ENCODE assay signal across 15 cellular contexts in genomic region chr14:57574617-57575288, GRCh38.
DNase-seq lines count a peak whose midpoint lies in the region; ATAC-seq and TF ChIP-seq lines count a peak whose summit lies in the region.
"Had no signal": no experiment of that assay in that cellular context is flagged by ENCODE, and none has a peak within 500 bp of the region (broad histone marks: within the 10 kb centered on the region; RNA-seq: fewer than 3 reads in every experiment).

No MANE protein-coding gene starts in this region.

- H3K36me3 ChIP-seq in A673 (ENCODE audit: insufficient read depth, low read length, poor library complexity, severe bottlenecking) (no peaks in the 10 kb centered on the region), Panc1 (ENCODE audit: control insufficient read depth, insufficient read depth, low read length) (no peaks in the 10 kb centered on the region)
- H3K36me3 ChIP-seq: SJSA1 had no signal

- H3K4me1 ChIP-seq in A673 (ENCODE audit: insufficient read depth, low read length, poor library complexity, severe bottlenecking) = peaks cover 4% of the 10 kb centered on the region
- no peaks in the 10 kb centered on the region for H3K4me1 ChIP-seq in Panc1 (ENCODE audit: control insufficient read depth, insufficient read depth, low read length)
- H3K4me1 ChIP-seq: SJSA1 had no signal

- H3K27ac Mint-ChIP-seq in natural killer cell = no peak overlapping the region
- H3K27ac Mint-ChIP-seq: CD4-positive, CD25-positive, alpha-beta regulatory T cell; immature natural killer cell; stimulated activated naive CD8-positive, alpha-beta T cell treated with anti-CD3 and anti-CD28 coated beads, Interleukin-15, Interleukin-2, amounts not matched to agents 100 ng/mL and 50 ng/mL, for 24 hours had no signal

- H3K36me3 Mint-ChIP-seq in natural killer cell = no peaks in the 10 kb centered on the region
- H3K36me3 Mint-ChIP-seq: CD4-positive, CD25-positive, alpha-beta regulatory T cell; immature natural killer cell had no signal

- in situ Hi-C loops in Panc1 (cut with HindIII; ENCODE audit: low pct_unique_long_range_greater_than_20kb, low sequenced_read_pairs) = no loop called here

- H3K27ac ChIP-seq in A673 (ENCODE audit: low read depth, low read length, poor library complexity, severe bottlenecking) (no peak overlapping the region), Panc1 (ENCODE audit: low read length) (no peak overlapping the region)
- H3K27ac ChIP-seq: SJSA1 had no signal

- POLR2A ChIA-PET in A673 (lab: Charles Lee; ENCODE audit: low non-redundant PET) (no interaction called here), Panc1 (lab: Charles Lee) (no interaction called here)

- BruUV-seq in A673 (replicated peaks; lab: Mats Ljungman, UMichigan) (no TSS peak), Panc1 (replicated peaks; lab: Mats Ljungman, UMichigan) (no TSS peak)

- no peak overlapping the region for H3K4me3 Mint-ChIP-seq in natural killer cell
- H3K4me3 Mint-ChIP-seq: CD4-positive, CD25-positive, alpha-beta regulatory T cell; immature natural killer cell; stimulated activated naive CD8-positive, alpha-beta T cell treated with anti-CD3 and anti-CD28 coated beads, Interleukin-15, Interleukin-2, amounts not matched to agents 100 ng/mL and 50 ng/mL, for 24 hours had no signal

- H3K27me3 ChIP-seq in A673 (replicated peaks; ENCODE audit: insufficient read depth, low read depth, low read length, poor library complexity) = no peaks in the 10 kb centered on the region
- no peaks in the 10 kb centered on the region for H3K27me3 ChIP-seq in Panc1 (ENCODE audit: control insufficient read depth, insufficient read depth, low read length)
- H3K27me3 ChIP-seq: SJSA1 had no signal

- no peaks in the 10 kb centered on the region for H3K4me1 Mint-ChIP-seq in natural killer cell
- H3K4me1 Mint-ChIP-seq: CD4-positive, CD25-positive, alpha-beta regulatory T cell; immature natural killer cell had no signal

- no peak overlapping the region for H3K4me3 ChIP-seq in A673 (ENCODE audit: low read depth, low read length, poor library complexity, severe bottlenecking)
- H3K4me3 ChIP-seq in Panc1 (ENCODE audit: low read depth in 2 of 2, low read length in 2 of 2) = no peak overlapping the region
- H3K4me3 ChIP-seq: SJSA1 had no signal

- H3K9me3 Mint-ChIP-seq in natural killer cell = peaks cover 0 to 2% of the 10 kb centered on the region in 2 donors
- H3K9me3 Mint-ChIP-seq: CD4-positive, CD25-positive, alpha-beta regulatory T cell; stimulated activated naive CD8-positive, alpha-beta T cell treated with anti-CD3 and anti-CD28 coated beads, Interleukin-15, Interleukin-2, amounts not matched to agents 100 ng/mL and 50 ng/mL, for 24 hours had no signal

- DNase-seq in A673 (ENCODE audit: low spot score) = peak; percentile 39
- no peak for DNase-seq in Panc1 (ENCODE audit: low read depth, low spot score)
- DNase-seq in inferior parietal cortex (ENCODE audit: extremely low spot score) = peak; percentile 10
- no peak for DNase-seq in stimulated activated CD4-positive, alpha-beta T cell treated with anti-CD3 and anti-CD28 coated beads, Interleukin-15, amount 100 ng/mL, for 24 hours
- DNase-seq in GM19240 (ENCODE audit: insufficient read length, low spot score) = no peak
- no peak for DNase-seq in natural killer cell
- DNase-seq: CD4-positive, CD25-positive, alpha-beta regulatory T cell; foreskin fibroblast; immature natural killer cell; right cardiac atrium; stimulated activated CD4-positive, alpha-beta T cell treated with anti-CD3 and anti-CD28 coated beads, Interleukin-4, amount 100 ng/mL, for 4 hours had no signal

- ATAC-seq in Panc1 (no peak), natural killer cell (no peak), GM21423 (IDR thresholded peaks at IDR 0.05; ENCODE audit: unreplicated experiment) (no peak)

- intact Hi-C loops in A673 (cut with micrococcal nuclease; ENCODE audit: unreplicated experiment) (no loop called here), Panc1 (cut with micrococcal nuclease; ENCODE audit: unreplicated experiment) (no loop called here), natural killer cell (cut with micrococcal nuclease) (no loop called here)

- TF ChIP-seq CTCF in A673 (conservative IDR thresholded peaks at IDR 0.05; ENCODE audit: low read depth, low read length) (peak; percentile 51), GM12874 (IDR thresholded peaks at IDR 0.05; ENCODE audit: insufficient read depth, low read depth, low read length) (0 out of 2 replicates have a peak, but pooled peaks have one; percentile 18), Panc1 (IDR thresholded peaks at IDR 0.05) (peak; percentile 43), natural killer cell (IDR thresholded peaks at IDR 0.05) (no peak)

- CTCF ChIA-PET in A673 (lab: Charles Lee) (no interaction called here), Panc1 (lab: Charles Lee) (no interaction called here)

- H3K9me3 ChIP-seq in A673 (ENCODE audit: low read depth, low read length, poor library complexity, severe bottlenecking) (no peaks in the 10 kb centered on the region), Panc1 (ENCODE audit: control insufficient read depth, insufficient read depth, low read depth, low read length) (no peaks in the 10 kb centered on the region)
- H3K9me3 ChIP-seq: SJSA1 had no signal

- no peaks in the 10 kb centered on the region for H3K27me3 Mint-ChIP-seq in natural killer cell (ENCODE audit: low read depth in 2 of 2)
- H3K27me3 Mint-ChIP-seq: CD4-positive, CD25-positive, alpha-beta regulatory T cell; stimulated activated naive CD8-positive, alpha-beta T cell treated with anti-CD3 and anti-CD28 coated beads, Interleukin-15, Interleukin-2, amounts not matched to agents 100 ng/mL and 50 ng/mL, for 24 hours had no signal

Comparison
In these comparisons a context has a peak if more than half of its experiments do, and no peak if none do; other contexts are left out.
1. DNase-seq: peak in A673 (single experiment) and inferior parietal cortex (single experiment); none in Panc1 (single experiment), stimulated activated CD4-positive, alpha-beta T cell treated with anti-CD3 and anti-CD28 coated beads, Interleukin-15, amount 100 ng/mL, for 24 hours (single experiment), GM19240 (single experiment) and natural killer cell (single experiment).